15 cellular contexts compared by ENCODE assay signal in genomic region chr1:50989694-50990093, GRCh38.
"Had no signal": no experiment of that assay in that cellular context is flagged by ENCODE, and none has a peak within 500 bp of the region (broad histone marks: within the 10 kb centered on the region; RNA-seq: fewer than 3 reads in every experiment).

No MANE protein-coding gene starts in this region.

- H3K4me3 ChIP-seq: gastroesophageal sphincter, lower lobe of right lung, neural progenitor cell, ovary, sigmoid colon, stomach, thyroid gland had no signal

- H3K36me3 ChIP-seq: gastroesophageal sphincter, lower lobe of right lung, neural progenitor cell, ovary, sigmoid colon, stomach, thyroid gland had no signal

- H3K4me2 ChIP-seq: neural progenitor cell had no signal

- H3K9me3 ChIP-seq: gastroesophageal sphincter, lower lobe of right lung, ovary, sigmoid colon, stomach, thyroid gland had no signal

- H2AFZ ChIP-seq: neural progenitor cell had no signal

- H3K27ac ChIP-seq: gastroesophageal sphincter, lower lobe of right lung, neural progenitor cell, ovary, sigmoid colon, stomach, thyroid gland had no signal

- H3K27me3 ChIP-seq: gastroesophageal sphincter, ovary, sigmoid colon, thyroid gland had no signal

- H3K9ac ChIP-seq: neural progenitor cell had no signal

- H3K4me1 ChIP-seq: lower lobe of right lung, neural progenitor cell, sigmoid colon, stomach, thyroid gland had no signal

- DNase-seq: activated CD4-positive, alpha-beta T cell treated with anti-CD3 and anti-CD28 coated beads for 1 hour; activated CD4-positive, alpha-beta T cell treated with anti-CD3 and anti-CD28 coated beads, Interleukin-2, amount 50 U/mL, for 4 hours; activated naive CD4-positive, alpha-beta T cell treated with anti-CD3 and anti-CD28 coated beads for 36 hours; activated naive CD8-positive, alpha-beta T cell treated with anti-CD3 and anti-CD28 coated beads, Interleukin-2, amount 50 U/mL, for 24 hours; effector memory CD4-positive, alpha-beta T cell; left colon; lower lobe of right lung; midbrain; ovary; sigmoid colon; stimulated activated CD4-positive, alpha-beta T cell treated with anti-CD3 and anti-CD28 coated beads, Interleukin-1b, Interleukin-23, amount 100 ng/mL, for 48 hours; stomach; thyroid gland had no signal
